ENCODE assay signal across 16 cellular contexts in the genomic region with DNA sequence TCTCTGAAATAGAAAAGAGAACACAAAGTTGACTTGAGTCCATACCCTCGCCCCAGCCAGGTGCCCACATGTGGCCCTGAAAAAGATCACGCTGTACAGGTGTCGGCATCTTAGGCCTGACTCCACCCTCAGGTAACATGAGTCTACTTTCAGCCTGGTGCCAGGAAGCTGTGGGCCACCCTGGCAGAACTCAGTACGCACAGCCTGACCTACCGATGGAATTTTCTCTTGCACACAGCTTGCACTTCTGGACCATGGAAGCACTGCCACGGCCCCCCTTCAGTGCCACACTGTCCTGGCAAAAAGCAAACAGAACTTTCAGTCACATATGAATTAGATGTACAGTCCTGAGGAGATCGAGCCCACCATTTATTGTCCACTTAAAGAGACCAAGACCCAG. TPM values are rescaled to one million over a fixed set of nuclear protein-coding genes. Genes with fewer than 3 reads are reported as not detected.
DNase-seq lines count a peak whose midpoint lies in the region; ATAC-seq and TF ChIP-seq lines count a peak whose summit lies in the region.
"Had no signal": no experiment of that assay in that cellular context is flagged by ENCODE, and none has a peak within 500 bp of the region (broad histone marks: within the 10 kb centered on the region; RNA-seq: fewer than 3 reads in every experiment).

No MANE protein-coding gene starts in this region.

- H3K9me3 ChIP-seq in hepatocyte (ENCODE audit: low read depth) = no peaks in the 10 kb centered on the region
- H3K9me3 ChIP-seq: A549 had no signal

- H3K4me2 ChIP-seq in hepatocyte = no peak overlapping the region

- H2AFZ ChIP-seq in hepatocyte = no peak overlapping the region

- no peaks in the 10 kb centered on the region for H3K36me3 ChIP-seq in hepatocyte (replicated peaks; ENCODE audit: insufficient read depth, low read depth)

- peak overlapping the region; percentile 13 for H3K27ac Mint-ChIP-seq in activated T-cell treated with anti-CD3 and anti-CD28 coated beads, Interleukin-2, amount 50 U/mL, for 24 hours
- H3K27ac Mint-ChIP-seq in activated T-helper 1 cell treated with anti-CD3 and anti-CD28 coated beads, Interleukin-12 subunit alpha, Interleukin-12 subunit beta, Interleukin-2, Interleukin-4 antibody, amounts not matched to agents 30 ng/mL and 10 ng/mL and 1 ng/mL, durations not matched to agents 14 hours and 24 hours and 36 hours = no peak overlapping the region
- peak overlapping the region; percentile 69 for H3K27ac Mint-ChIP-seq in memory B cell
- H3K27ac Mint-ChIP-seq in stimulated activated effector memory CD8-positive, alpha-beta T cell treated with anti-CD3 and anti-CD28 coated beads, Interleukin-12 subunit alpha, Interleukin-12 subunit beta, amount 100 ng/mL, for 72 hours = peak overlapping the region; percentile 97

- intact Hi-C loops in activated T-helper 1 cell treated with anti-CD3 and anti-CD28 coated beads, Interleukin-12 subunit alpha, Interleukin-12 subunit beta, Interleukin-2, Interleukin-4 antibody, amounts not matched to agents 30 ng/mL and 10 ng/mL and 1 ng/mL, durations not matched to agents 14 hours and 24 hours and 36 hours (cut with micrococcal nuclease) = no loop called here

- H3K27me3 Mint-ChIP-seq in activated T-cell treated with anti-CD3 and anti-CD28 coated beads, Interleukin-2, amount 50 U/mL, for 24 hours = no peaks in the 10 kb centered on the region
- H3K27me3 Mint-ChIP-seq in activated T-cell treated with anti-CD3 and anti-CD28 coated beads, Interleukin-2, amount 50 U/mL, for 4 hours (ENCODE audit: low read depth) = no peaks in the 10 kb centered on the region
- peaks cover 2% of the 10 kb centered on the region for H3K27me3 Mint-ChIP-seq in activated T-helper 1 cell treated with anti-CD3 and anti-CD28 coated beads, Interleukin-12 subunit alpha, Interleukin-12 subunit beta, Interleukin-2, Interleukin-4 antibody, amounts not matched to agents 30 ng/mL and 10 ng/mL and 1 ng/mL, durations not matched to agents 14 hours and 24 hours and 36 hours (ENCODE audit: insufficient read depth)
- H3K27me3 Mint-ChIP-seq in memory B cell = no peaks in the 10 kb centered on the region

- TF ChIP-seq CTCF in hepatocyte (IDR thresholded peaks at IDR 0.05; ENCODE audit: poor library complexity) = no peak

- H3K9me2 ChIP-seq in hepatocyte (replicated peaks; ENCODE audit: insufficient read depth) = no peaks in the 10 kb centered on the region

- H3K4me1 Mint-ChIP-seq in activated T-cell treated with anti-CD3 and anti-CD28 coated beads, Interleukin-2, amount 50 U/mL, for 24 hours (ENCODE audit: low read depth) = peaks cover 27% of the 10 kb centered on the region
- peaks cover 22% of the 10 kb centered on the region for H3K4me1 Mint-ChIP-seq in activated T-cell treated with anti-CD3 and anti-CD28 coated beads, Interleukin-2, amount 50 U/mL, for 4 hours (ENCODE audit: low read depth)
- H3K4me1 Mint-ChIP-seq in activated T-helper 1 cell treated with anti-CD3 and anti-CD28 coated beads, Interleukin-12 subunit alpha, Interleukin-12 subunit beta, Interleukin-2, Interleukin-4 antibody, amounts not matched to agents 30 ng/mL and 10 ng/mL and 1 ng/mL, durations not matched to agents 14 hours and 24 hours and 36 hours (ENCODE audit: low read depth) = peaks cover 30% of the 10 kb centered on the region
- peaks cover 14% of the 10 kb centered on the region for H3K4me1 Mint-ChIP-seq in memory B cell
- H3K4me1 Mint-ChIP-seq in stimulated activated effector memory CD8-positive, alpha-beta T cell treated with anti-CD3 and anti-CD28 coated beads, Interleukin-12 subunit alpha, Interleukin-12 subunit beta, amount 100 ng/mL, for 72 hours = peaks cover 15% of the 10 kb centered on the region

- no peak for ATAC-seq in activated T-cell treated with anti-CD3 and anti-CD28 coated beads, Interleukin-2, amount 50 U/mL, for 4 hours
- no peak for ATAC-seq in memory B cell (ENCODE audit: low read depth)
- ATAC-seq in stimulated activated effector memory CD8-positive, alpha-beta T cell treated with anti-CD3 and anti-CD28 coated beads, Interleukin-12 subunit alpha, Interleukin-12 subunit beta, amount 100 ng/mL, for 72 hours = no peak
- ATAC-seq in GM18867 (IDR thresholded peaks at IDR 0.05; ENCODE audit: unreplicated experiment) = no peak
- no peak for ATAC-seq in HG02870 (IDR thresholded peaks at IDR 0.05; ENCODE audit: unreplicated experiment)
- ATAC-seq: A549, HCT116 had no signal

- H4K20me1 ChIP-seq in hepatocyte (ENCODE audit: insufficient read depth, poor library complexity, severe bottlenecking) = no peaks in the 10 kb centered on the region

- H3K27ac ChIP-seq in hepatocyte = no peak overlapping the region
- H3K27ac ChIP-seq: A549, HL-60 had no signal

- no peaks in the 10 kb centered on the region for H3K27me3 ChIP-seq in hepatocyte

- WGBS in hepatocyte (ENCODE audit: low lambda C conversion rate, missing lambda C conversion rate) = 95% methylated on average over 7 of the region's 7 CpGs

- peaks cover 65% of the 10 kb centered on the region for H3K36me3 Mint-ChIP-seq in activated T-cell treated with anti-CD3 and anti-CD28 coated beads, Interleukin-2, amount 50 U/mL, for 24 hours (ENCODE audit: low read depth)
- peaks cover 17% of the 10 kb centered on the region for H3K36me3 Mint-ChIP-seq in activated T-cell treated with anti-CD3 and anti-CD28 coated beads, Interleukin-2, amount 50 U/mL, for 4 hours (ENCODE audit: insufficient read depth)
- H3K36me3 Mint-ChIP-seq in activated T-helper 1 cell treated with anti-CD3 and anti-CD28 coated beads, Interleukin-12 subunit alpha, Interleukin-12 subunit beta, Interleukin-2, Interleukin-4 antibody, amounts not matched to agents 30 ng/mL and 10 ng/mL and 1 ng/mL, durations not matched to agents 14 hours and 24 hours and 36 hours (ENCODE audit: low read depth) = peaks cover 15% of the 10 kb centered on the region
- H3K36me3 Mint-ChIP-seq in memory B cell = peaks cover 14% of the 10 kb centered on the region
- H3K36me3 Mint-ChIP-seq in stimulated activated effector memory CD8-positive, alpha-beta T cell treated with anti-CD3 and anti-CD28 coated beads, Interleukin-12 subunit alpha, Interleukin-12 subunit beta, amount 100 ng/mL, for 72 hours = peaks cover 41% of the 10 kb centered on the region

- no peak overlapping the region for H3K4me3 ChIP-seq in hepatocyte
- H3K4me3 ChIP-seq: A549 had no signal

- no peaks in the 10 kb centered on the region for H3K9me3 Mint-ChIP-seq in activated T-cell treated with anti-CD3 and anti-CD28 coated beads, Interleukin-2, amount 50 U/mL, for 24 hours
- no peaks in the 10 kb centered on the region for H3K9me3 Mint-ChIP-seq in activated T-cell treated with anti-CD3 and anti-CD28 coated beads, Interleukin-2, amount 50 U/mL, for 4 hours
- H3K9me3 Mint-ChIP-seq in activated T-helper 1 cell treated with anti-CD3 and anti-CD28 coated beads, Interleukin-12 subunit alpha, Interleukin-12 subunit beta, Interleukin-2, Interleukin-4 antibody, amounts not matched to agents 30 ng/mL and 10 ng/mL and 1 ng/mL, durations not matched to agents 14 hours and 24 hours and 36 hours = no peaks in the 10 kb centered on the region
- H3K9me3 Mint-ChIP-seq in memory B cell = no peaks in the 10 kb centered on the region
- H3K9me3 Mint-ChIP-seq in stimulated activated effector memory CD8-positive, alpha-beta T cell treated with anti-CD3 and anti-CD28 coated beads, Interleukin-12 subunit alpha, Interleukin-12 subunit beta, amount 100 ng/mL, for 72 hours = no peaks in the 10 kb centered on the region

- H3K4me1 ChIP-seq in hepatocyte (ENCODE audit: insufficient read depth) = peaks cover 12% of the 10 kb centered on the region

- H3K79me2 ChIP-seq in hepatocyte = peaks cover 15% of the 10 kb centered on the region

- no peak overlapping the region for H3K4me3 Mint-ChIP-seq in activated T-cell treated with anti-CD3 and anti-CD28 coated beads, Interleukin-2, amount 50 U/mL, for 24 hours
- H3K4me3 Mint-ChIP-seq in activated T-cell treated with anti-CD3 and anti-CD28 coated beads, Interleukin-2, amount 50 U/mL, for 4 hours = no peak overlapping the region
- peak overlapping the region; percentile 90 for H3K4me3 Mint-ChIP-seq in activated T-helper 1 cell treated with anti-CD3 and anti-CD28 coated beads, Interleukin-12 subunit alpha, Interleukin-12 subunit beta, Interleukin-2, Interleukin-4 antibody, amounts not matched to agents 30 ng/mL and 10 ng/mL and 1 ng/mL, durations not matched to agents 14 hours and 24 hours and 36 hours
- no peak overlapping the region for H3K4me3 Mint-ChIP-seq in memory B cell
- H3K4me3 Mint-ChIP-seq in stimulated activated effector memory CD8-positive, alpha-beta T cell treated with anti-CD3 and anti-CD28 coated beads, Interleukin-12 subunit alpha, Interleukin-12 subunit beta, amount 100 ng/mL, for 72 hours = peak overlapping the region; percentile 85

- no peak for DNase-seq in activated T-cell treated with anti-CD3 and anti-CD28 coated beads, Interleukin-2, amount 50 U/mL, for 24 hours
- no peak for DNase-seq in activated T-cell treated with anti-CD3 and anti-CD28 coated beads, Interleukin-2, amount 50 U/mL, for 4 hours
- no peak for DNase-seq in activated T-helper 1 cell treated with anti-CD3 and anti-CD28 coated beads, Interleukin-12 subunit alpha, Interleukin-12 subunit beta, Interleukin-2, Interleukin-4 antibody, amounts not matched to agents 30 ng/mL and 10 ng/mL and 1 ng/mL, durations not matched to agents 14 hours and 24 hours and 36 hours (ENCODE audit: low spot score)
- DNase-seq in memory B cell (ENCODE audit: low spot score in 2 of 2) (no peak), hepatocyte (ENCODE audit: low spot score) (no peak)
- no peak for DNase-seq in stimulated activated effector memory CD8-positive, alpha-beta T cell treated with anti-CD3 and anti-CD28 coated beads, Interleukin-12 subunit alpha, Interleukin-12 subunit beta, amount 100 ng/mL, for 72 hours (ENCODE audit: low spot score in 2 of 2)
- DNase-seq: DMS79 treated with DMSO at 0.1 percent for 48 hours, NCI-H1436 treated with DMSO at 0.1 percent for 48 hours, NCI-H2081 treated with DMSO at 0.1 percent for 48 hours, NCI-H226, NCI-H526 had no signal

RNA-seq across cellular contexts. Expression of gene CZIB, which starts 2.2 kb away (rescaled TPM):
- total RNA-seq in activated T-cell treated with anti-CD3 and anti-CD28 coated beads, Interleukin-2, amount 50 U/mL, for 4 hours = 10 to 100 TPM; 42.8 to 47.2 (median 46.2) TPM
- total RNA-seq in activated T-helper 1 cell treated with anti-CD3 and anti-CD28 coated beads, Interleukin-12 subunit alpha, Interleukin-12 subunit beta, Interleukin-2, Interleukin-4 antibody, amounts not matched to agents 30 ng/mL and 10 ng/mL and 1 ng/mL, durations not matched to agents 14 hours and 24 hours and 36 hours = 43.6 and 45.2 TPM in 2 replicates
- 40.7 and 51.9 TPM in 2 replicates for total RNA-seq in hepatocyte
- polyA plus RNA-seq in hepatocyte = 53.9 and 61.0 TPM in 2 replicates

RNA-seq across cellular contexts. Expression of gene MAGOH, which starts 20.1 kb away (rescaled TPM):
- total RNA-seq in activated T-cell treated with anti-CD3 and anti-CD28 coated beads, Interleukin-2, amount 50 U/mL, for 4 hours = 100 to 1,000 TPM; 147 to 157 (median 157) TPM
- 104 TPM in 2 replicates for total RNA-seq in activated T-helper 1 cell treated with anti-CD3 and anti-CD28 coated beads, Interleukin-12 subunit alpha, Interleukin-12 subunit beta, Interleukin-2, Interleukin-4 antibody, amounts not matched to agents 30 ng/mL and 10 ng/mL and 1 ng/mL, durations not matched to agents 14 hours and 24 hours and 36 hours
- total RNA-seq in hepatocyte = 28.4 and 31.8 TPM in 2 replicates
- 26.7 and 35.2 TPM in 2 replicates for polyA plus RNA-seq in hepatocyte

RNA-seq across cellular contexts. Expression of gene CPT2, which starts 21.6 kb away (rescaled TPM):
- 10 to 100 TPM in 2 of 3 donors, 1 to 10 TPM in 1; 7.5 to 15.4 (median 15.1) TPM for total RNA-seq in activated T-cell treated with anti-CD3 and anti-CD28 coated beads, Interleukin-2, amount 50 U/mL, for 4 hours
- 18.5 and 19.4 TPM in 2 replicates for total RNA-seq in activated T-helper 1 cell treated with anti-CD3 and anti-CD28 coated beads, Interleukin-12 subunit alpha, Interleukin-12 subunit beta, Interleukin-2, Interleukin-4 antibody, amounts not matched to agents 30 ng/mL and 10 ng/mL and 1 ng/mL, durations not matched to agents 14 hours and 24 hours and 36 hours
- 25.0 and 29.3 TPM in 2 replicates for total RNA-seq in hepatocyte
- 22.8 and 29.1 TPM in 2 replicates for polyA plus RNA-seq in hepatocyte

Comparison
In these comparisons a context has a peak if more than half of its experiments do, and no peak if none do; other contexts are left out.
1. H3K4me3 Mint-ChIP-seq: peak in activated T-helper 1 cell treated with anti-CD3 and anti-CD28 coated beads, Interleukin-12 subunit alpha, Interleukin-12 subunit beta, Interleukin-2, Interleukin-4 antibody, amounts not matched to agents 30 ng/mL and 10 ng/mL and 1 ng/mL, durations not matched to agents 14 hours and 24 hours and 36 hours (single experiment) and stimulated activated effector memory CD8-positive, alpha-beta T cell treated with anti-CD3 and anti-CD28 coated beads, Interleukin-12 subunit alpha, Interleukin-12 subunit beta, amount 100 ng/mL, for 72 hours (single experiment); none in activated T-cell treated with anti-CD3 and anti-CD28 coated beads, Interleukin-2, amount 50 U/mL, for 24 hours (single experiment), activated T-cell treated with anti-CD3 and anti-CD28 coated beads, Interleukin-2, amount 50 U/mL, for 4 hours (single experiment) and memory B cell (single experiment).